1 cellular context compared by ENCODE assay signal in genomic region chr19:49492573-49493411, GRCh38.
TF ChIP-seq lines count a peak whose summit lies in the region.

No MANE protein-coding gene starts in this region.

TF ChIP-seq in SK-N-SH treated with all-trans-retinoic acid at 6 μM for 48 hours, 23 proteins besides CTCF, POLR2A, EP300 and RAD21 (continued from another document):
- TF ChIP-seq TSHZ2 (CRISPR knock-in tag; IDR thresholded peaks at IDR 0.05) (no peak), CREB5 (CRISPR knock-in tag; IDR thresholded peaks at IDR 0.05; ENCODE audit: low read depth) (peak; percentile 75), ZFP30 (CRISPR knock-in tag; IDR thresholded peaks at IDR 0.05) (peak; percentile 9; the same call in 1 of the 2 replicates), PPARA (CRISPR knock-in tag; IDR thresholded peaks at IDR 0.05; ENCODE audit: borderline replicate concordance) (no peak), ZC3H10 (CRISPR knock-in tag; IDR thresholded peaks at IDR 0.05) (0 out of 2 replicates have a peak, but pooled peaks have one; percentile 32), POU6F1 (CRISPR knock-in tag; IDR thresholded peaks at IDR 0.05; ENCODE audit: borderline replicate concordance, low read depth) (0 out of 2 replicates have a peak, but pooled peaks have one; percentile 13), TOX (CRISPR knock-in tag; IDR thresholded peaks at IDR 0.05; ENCODE audit: borderline replicate concordance) (0 out of 2 replicates have a peak, but pooled peaks have one; percentile 10), ESRRG (CRISPR knock-in tag; IDR thresholded peaks at IDR 0.05) (peak; percentile 80; the same call in 1 of the 2 replicates), ZNF565 (CRISPR knock-in tag; conservative IDR thresholded peaks at IDR 0.05; ENCODE audit: low read depth) (no peak), SNAI2 (CRISPR knock-in tag; IDR thresholded peaks at IDR 0.05) (no peak), BACH2 (CRISPR knock-in tag; IDR thresholded peaks at IDR 0.05; ENCODE audit: borderline replicate concordance) (no peak)
